In genomic region chr6:53808302-53808881, GRCh38 we compare ENCODE assay signal across 13 cellular contexts. TPM values are rescaled to one million over a fixed set of nuclear protein-coding genes. Genes with fewer than 3 reads are reported as not detected.
DNase-seq lines count a peak whose midpoint lies in the region; ATAC-seq, FAIRE-seq and TF ChIP-seq lines count a peak whose summit lies in the region.
"Had no signal": no experiment of that assay in that cellular context is flagged by ENCODE, and none has a peak within 500 bp of the region (broad histone marks: within the 10 kb centered on the region; RNA-seq: fewer than 3 reads in every experiment).

No MANE protein-coding gene starts in this region.

- H4K5ac ChIP-seq in IMR-90 (ENCODE audit: low read depth, low read length) (no peak overlapping the region), H1 (ENCODE audit: insufficient read length, low read depth, low read length) (no peak overlapping the region)

- H3K9me1 ChIP-seq in IMR-90 (ENCODE audit: insufficient read depth, low read length) = peaks cover 13% of the 10 kb centered on the region

- H4K20me1 ChIP-seq in IMR-90 (ENCODE audit: insufficient read depth, low read length) (peaks cover 3% of the 10 kb centered on the region; the same call in 1 of the 2 replicates), H1 (replicated peaks in 1 of 2; ENCODE audit: control insufficient read depth in 1 of 2, insufficient read depth in 2 of 2, low read length in 2 of 2) (peaks cover 4 to 6% of the 10 kb centered on the region in 2 experiments)

- H3K56ac ChIP-seq in IMR-90 (ENCODE audit: extremely low read depth, insufficient read depth, low read length) (no peak overlapping the region), H1 (replicated peaks; ENCODE audit: insufficient read length, low read depth, low read length) (no peak overlapping the region)

- H3K4ac ChIP-seq in IMR-90 (ENCODE audit: low read depth, low read length) = peak overlapping the region; percentile 70; the same call in 1 of the 2 replicates
- no peak overlapping the region for H3K4ac ChIP-seq in H1 (replicated peaks; ENCODE audit: insufficient read length, low read depth, low read length)

- TF ChIP-seq RAD21 in IMR-90 (IDR thresholded peaks at IDR 0.05; ENCODE audit: low read length) = no peak
- no peak for TF ChIP-seq RAD21 in H1 (IDR thresholded peaks at IDR 0.05 in 1 of 2, conservative IDR thresholded peaks at IDR 0.05 in 1 of 2; ENCODE audit: low read depth in 2 of 2, low read length in 2 of 2)

- no peak overlapping the region for H2AFZ ChIP-seq in IMR-90 (replicated peaks; ENCODE audit: low read length, poor library complexity)
- no peak overlapping the region for H2AFZ ChIP-seq in H1 (ENCODE audit: low read length)

- H2BK15ac ChIP-seq in IMR-90 (ENCODE audit: low read depth, low read length) (no peak overlapping the region; the same call in 2 of the 3 replicates), H1 (ENCODE audit: low read length) (no peak overlapping the region)

- H3K4me3 ChIP-seq in heart left ventricle = no peak overlapping the region
- no peak overlapping the region for H3K4me3 ChIP-seq in IMR-90 (ENCODE audit: insufficient read depth, low read depth, low read length)
- no peak overlapping the region for H3K4me3 ChIP-seq in H1 (ENCODE audit: extremely low read depth in 1 of 4, insufficient read depth in 2 of 4, low read depth in 3 of 4, low read length in 4 of 4)
- H3K4me3 ChIP-seq: BLaER1 treated with 17β-estradiol and CSF1 and Interleukin-3, amounts not matched to agents 10 nM and 100 nM had no signal

- no peak for TF ChIP-seq CTCF in heart left ventricle (IDR thresholded peaks at IDR 0.05)
- no peak for TF ChIP-seq CTCF in IMR-90 (conservative IDR thresholded peaks at IDR 0.05; ENCODE audit: low read depth, low read length)
- no peak for TF ChIP-seq CTCF in H1 (IDR thresholded peaks at IDR 0.05; ENCODE audit: control extremely low read depth in 1 of 3, insufficient read depth in 1 of 3, low read depth in 1 of 3, low read length in 3 of 3)
- no peak for TF ChIP-seq CTCF in type B pancreatic cell (conservative IDR thresholded peaks at IDR 0.05)

- H3K9me3 Mint-ChIP-seq in type B pancreatic cell = no peaks in the 10 kb centered on the region
- H3K9me3 Mint-ChIP-seq: CD4-positive, CD25-positive, alpha-beta regulatory T cell had no signal

- TF ChIP-seq EP300 in H1 (IDR thresholded peaks at IDR 0.05; ENCODE audit: borderline replicate concordance in 1 of 2, low read depth in 2 of 2, low read length in 2 of 2) = no peak

- H3K27ac Mint-ChIP-seq in type B pancreatic cell = peak overlapping the region; percentile 17
- H3K27ac Mint-ChIP-seq: CD4-positive, CD25-positive, alpha-beta regulatory T cell had no signal

- H3K27me3 ChIP-seq in heart left ventricle (no peaks in the 10 kb centered on the region), IMR-90 (ENCODE audit: control insufficient read depth, insufficient read depth, low read length) (no peaks in the 10 kb centered on the region), H1 (replicated peaks in 1 of 4; ENCODE audit: control insufficient read depth in 3 of 4, extremely low read depth in 1 of 4, insufficient read depth in 3 of 4, low read length in 3 of 4) (no peaks in the 10 kb centered on the region)
- H3K27me3 ChIP-seq: BLaER1 treated with 17β-estradiol and CSF1 and Interleukin-3, amounts not matched to agents 10 nM and 100 nM had no signal

- no peaks in the 10 kb centered on the region for H3K23me2 ChIP-seq in H1 (ENCODE audit: low read depth, low read length)

- H3K36me3 Mint-ChIP-seq in type B pancreatic cell = peaks cover 4% of the 10 kb centered on the region
- H3K36me3 Mint-ChIP-seq: CD4-positive, CD25-positive, alpha-beta regulatory T cell had no signal

- H3K4me2 ChIP-seq in IMR-90 (ENCODE audit: low read depth, low read length) = no peak overlapping the region
- H3K4me2 ChIP-seq in H1 (ENCODE audit: insufficient read depth in 1 of 2, low read depth in 2 of 2, low read length in 2 of 2) = no peak overlapping the region

- no peak overlapping the region for H3K27ac ChIP-seq in heart left ventricle
- no peak overlapping the region for H3K27ac ChIP-seq in IMR-90 (ENCODE audit: insufficient read depth, low read length)
- H3K27ac ChIP-seq in H1 (ENCODE audit: low read depth, low read length) = no peak overlapping the region
- H3K27ac ChIP-seq: 22Rv1; BLaER1 treated with 17β-estradiol and CSF1 and Interleukin-3, amounts not matched to agents 10 nM and 100 nM had no signal

- peaks cover 4 to 35% of the 10 kb centered on the region in 2 experiments; a peak in 3 of 4 replicates for H3K79me2 ChIP-seq in H1 (ENCODE audit: control insufficient read depth in 1 of 2, insufficient read depth in 2 of 2, low read length in 2 of 2)

- H4K8ac ChIP-seq in IMR-90 (ENCODE audit: low read depth in 2 of 2, low read length in 2 of 2) (no peak overlapping the region), H1 (ENCODE audit: extremely low read depth, insufficient read depth, low read length) (no peak overlapping the region)

- POLR2A ChIA-PET in IMR-90 (lab: Charles Lee; ENCODE audit: unreplicated experiment) = no interaction called here
- POLR2A ChIA-PET in H1 (lab: Charles Lee; ENCODE audit: partially characterized antibody) = interaction anchor here (1.1 to 1.8 kb wide), 2 partner anchors 14 to 15 kb away, joined by 3 to 4 read pairs; partner anchors contain the start of gene LRRC1

- no peak overlapping the region for H2BK12ac ChIP-seq in H1 (ENCODE audit: low read depth, low read length)

- no peak overlapping the region for H3K18ac ChIP-seq in IMR-90 (ENCODE audit: low read depth, low read length)
- no peak overlapping the region for H3K18ac ChIP-seq in H1 (ENCODE audit: extremely low read depth, low read length)

- intact Hi-C loops in heart left ventricle (cut with DNase I) = no loop called here
- intact Hi-C loops in cardiac septum (cut with DNase I) = no loop called here
- intact Hi-C loops in IMR-90 (cut with micrococcal nuclease) = no loop called here

- H3K9me3 ChIP-seq in heart left ventricle = no peaks in the 10 kb centered on the region
- no peaks in the 10 kb centered on the region for H3K9me3 ChIP-seq in IMR-90 (ENCODE audit: control insufficient read depth, insufficient read depth, low read length)
- H3K9me3 ChIP-seq in H1 (ENCODE audit: insufficient read depth in 2 of 2, low read depth in 1 of 2, low read length in 1 of 2) = no peaks in the 10 kb centered on the region

- H2AK5ac ChIP-seq in IMR-90 (ENCODE audit: low read depth, low read length) = peak overlapping the region; percentile 83
- 0 out of 2 replicates have a peak overlapping the region, but pooled peaks have one; percentile 32 for H2AK5ac ChIP-seq in H1 (ENCODE audit: low read depth, low read length)

- DNase-seq in heart left ventricle (no peak), cardiac septum (ENCODE audit: low spot score) (no peak), IMR-90 (no peak), H1 (ENCODE audit: low read depth in 1 of 2, low spot score in 2 of 2) (no peak), type B pancreatic cell (ENCODE audit: extremely low spot score, unreplicated experiment) (no peak), activated gamma-delta T cell treated with Interleukin-2 at 50 U/mL for 16 hours (no peak), NCI-H146 treated with DMSO at 0.1 percent for 48 hours (lab: John Stamatoyannopoulos, UW; ENCODE audit: unreplicated experiment) (no peak)
- DNase-seq: ACHN; CD4-positive, CD25-positive, alpha-beta regulatory T cell; H7 had no signal

- dilution Hi-C loops in IMR-90 (cut with HindIII; ENCODE audit: low sequenced_read_pairs, unreplicated experiment) = no loop called here

- no peak for TF ChIP-seq POLR2A in heart left ventricle (IDR thresholded peaks at IDR 0.05)
- no peak for TF ChIP-seq POLR2A in IMR-90 (IDR thresholded peaks at IDR 0.05; ENCODE audit: low read depth, low read length)
- no peak for TF ChIP-seq POLR2A in H1 (IDR thresholded peaks at IDR 0.05; ENCODE audit: control extremely low read depth in 1 of 2, low read depth in 2 of 2, low read length in 2 of 2)

- H3K79me1 ChIP-seq in IMR-90 (ENCODE audit: low read depth in 1 of 2, low read length in 2 of 2) = peaks cover 33 to 64% of the 10 kb centered on the region in 2 experiments
- H3K79me1 ChIP-seq in H1 (ENCODE audit: low read depth, low read length) = no peaks in the 10 kb centered on the region; the same call in 1 of the 2 replicates

- CTCF ChIA-PET in IMR-90 (lab: Yijun Ruan, JAX) (no interaction called here), H1 (lab: Charles Lee; ENCODE audit: partially characterized antibody) (interaction anchor here (0.6 to 1.5 kb wide), 4 partner anchors 13 to 148 kb away, joined by 3 to 6 read pairs (median 4); partner anchors contain the start of gene LRRC1)

- in situ Hi-C loops in IMR-90 (cut with MboI; ENCODE audit: low sequenced_read_pairs) = no loop called here

- no peaks in the 10 kb centered on the region for H3K36me3 ChIP-seq in heart left ventricle
- H3K36me3 ChIP-seq in IMR-90 (ENCODE audit: control insufficient read depth, insufficient read depth, low read length) = no peaks in the 10 kb centered on the region
- H3K36me3 ChIP-seq in H1 (ENCODE audit: control insufficient read depth in 2 of 4, insufficient read depth in 4 of 4, low read length in 3 of 4) = no peaks in the 10 kb centered on the region
- H3K36me3 ChIP-seq: BLaER1 treated with 17β-estradiol and CSF1 and Interleukin-3, amounts not matched to agents 10 nM and 100 nM had no signal

- H3K14ac ChIP-seq in IMR-90 (replicated peaks; ENCODE audit: low read depth, low read length) (0 out of 2 replicates have a peak overlapping the region, but pooled peaks have one; percentile 21), H1 (ENCODE audit: insufficient read length) (no peak overlapping the region)

- H2BK5ac ChIP-seq in IMR-90 (ENCODE audit: low read depth, low read length, poor library complexity, severe bottlenecking) (no peak overlapping the region), H1 (ENCODE audit: low read depth, low read length) (no peak overlapping the region)

- H3K4me1 ChIP-seq in heart left ventricle (peaks cover 0 to 42% (median 8%) of the 10 kb centered on the region in 12 donors), IMR-90 (ENCODE audit: control insufficient read depth, insufficient read depth, low read length) (peaks cover 8% of the 10 kb centered on the region), H1 (replicated peaks in 1 of 4; ENCODE audit: control insufficient read depth in 3 of 4, insufficient read depth in 4 of 4, low read length in 3 of 4) (peaks cover 0 to 24% (median 13%) of the 10 kb centered on the region in 4 experiments; a peak in 6 of 7 replicates)

- no peak overlapping the region for H2AK9ac ChIP-seq in IMR-90 (replicated peaks; ENCODE audit: low read depth, low read length, poor library complexity)

- peak overlapping the region; percentile 55; the same call in 1 of the 2 replicates for H2BK20ac ChIP-seq in IMR-90 (ENCODE audit: low read depth, low read length)
- no peak overlapping the region for H2BK20ac ChIP-seq in H1 (ENCODE audit: low read length)

- no peak for FAIRE-seq in H1 (lab: Jason Lieb, UNC)

- H3K9ac ChIP-seq in IMR-90 (ENCODE audit: low read depth, low read length) (no peak overlapping the region), H1 (replicated peaks in 1 of 4; ENCODE audit: extremely low read depth in 1 of 4, low read depth in 3 of 4, low read length in 3 of 4) (no peak overlapping the region)
- H3K9ac ChIP-seq: BLaER1 treated with 17β-estradiol and CSF1 and Interleukin-3, amounts not matched to agents 10 nM and 100 nM had no signal

- no peak overlapping the region for H2BK120ac ChIP-seq in IMR-90 (ENCODE audit: low read depth, low read length)
- H2BK120ac ChIP-seq in H1 (replicated peaks; ENCODE audit: low read depth, low read length) = no peak overlapping the region

- H4K91ac ChIP-seq in IMR-90 (ENCODE audit: insufficient read depth, low read depth, low read length) = no peak overlapping the region
- H4K91ac ChIP-seq in H1 (replicated peaks; ENCODE audit: insufficient read length, low read length) = no peak overlapping the region

- H3K27me3 Mint-ChIP-seq in type B pancreatic cell = no peaks in the 10 kb centered on the region

- H3K23ac ChIP-seq in IMR-90 (ENCODE audit: low read depth, low read length) (no peak overlapping the region), H1 (ENCODE audit: insufficient read length) (no peak overlapping the region)

- H3K4me3 Mint-ChIP-seq in type B pancreatic cell = no peak overlapping the region
- H3K4me3 Mint-ChIP-seq: CD4-positive, CD25-positive, alpha-beta regulatory T cell had no signal

- BruUV-seq in IMR-90 (replicated peaks; lab: Mats Ljungman, UMichigan) = no TSS peak

- peaks cover 38% of the 10 kb centered on the region for H3K4me1 Mint-ChIP-seq in type B pancreatic cell (ENCODE audit: unreplicated experiment)

- peak; percentile 36 to 78 (median 56) for ATAC-seq in heart left ventricle
- no peak for ATAC-seq in IMR-90 (ENCODE audit: low read depth)
- no peak for ATAC-seq in GM19452 (IDR thresholded peaks at IDR 0.05; ENCODE audit: unreplicated experiment)

RNA-seq across cellular contexts. Expression of gene LRRC1, which starts 13.6 kb away (rescaled TPM):
- total RNA-seq in heart left ventricle = 10 to 100 TPM in 1 of 9 donors, 1 to 10 TPM in 8; 1.2 to 11.2 (median 3.6) TPM
- 1 to 10 TPM; 2.0 to 2.5 TPM for polyA plus RNA-seq in heart left ventricle
- 6.4 TPM for total RNA-seq in cardiac septum
- total RNA-seq in IMR-90 (2012; rRNA removed) = 6.1 and 6.7 TPM in 2 replicates
- 4.3 and 5.1 TPM in 2 replicates for polyA plus RNA-seq in IMR-90 (2012; rRNA removed)
- polyA plus RNA-seq in IMR-90 (2012; cell fraction: cytosol; rRNA removed) = 3.1 and 3.6 TPM in 2 replicates
- 5.1 and 13.1 TPM in 2 replicates for polyA plus RNA-seq in IMR-90 (2012; cell fraction: nucleus; rRNA removed; ENCODE audit: low replicate concordance)
- total RNA-seq in H1 (2021; fragmentation: NEBNext Ultra II Directional; extraction: Animal tissue kit (Norgen Biotek cat#: 25700)) = 15.9 and 16.2 TPM in 2 replicates
- 6.7 and 7.1 TPM in 2 replicates for polyA plus RNA-seq in H1 (2011; rRNA removed)
- polyA plus RNA-seq in H1 (2011; cell fraction: cytosol; rRNA removed) = 9.2 TPM
- 11.4 TPM for polyA plus RNA-seq in H1 (2011; cell fraction: nucleus; rRNA removed)
- polyA plus RNA-seq in H1 (2012, experiment 1 of 2) = 8.2 to 9.5 TPM (median 8.7 TPM) in 4 replicates
- 3.0 TPM for polyA plus RNA-seq in H1 (2012, experiment 2 of 2)
- 10.0 TPM for polyA plus RNA-seq in H1 (2013, experiment 1 of 2)
- 10.5 TPM for polyA plus RNA-seq in H1 (2013, experiment 2 of 2)
- polyA minus RNA-seq in H1 (2011; rRNA and poly(A)+ RNA removed) = 9.9 and 10.3 TPM in 2 replicates
- polyA minus RNA-seq in H1 (2011; cell fraction: cytosol; rRNA and poly(A)+ RNA removed) = 6.2 TPM
- 14.3 TPM for polyA minus RNA-seq in H1 (2011; cell fraction: nucleus; rRNA and poly(A)+ RNA removed)
- 28.9 and 60.0 TPM in 2 replicates for total RNA-seq in type B pancreatic cell (ENCODE audit: low replicate concordance)

Comparison
In these comparisons a context has a peak if more than half of its experiments do, and no peak if none do; other contexts are left out.
1. ATAC-seq: peak in heart left ventricle (4 of 4); none in IMR-90 (single experiment) and GM19452 (single experiment).